ENCODE assay signal across 12 cellular contexts in genomic region chr6:3389390-3390167, GRCh38.
DNase-seq lines count a peak whose midpoint lies in the region; ATAC-seq lines count a peak whose summit lies in the region.
"Had no signal": no experiment of that assay in that cellular context is flagged by ENCODE, and none has a peak within 500 bp of the region (broad histone marks: within the 10 kb centered on the region; RNA-seq: fewer than 3 reads in every experiment).

No MANE protein-coding gene starts in this region.

- no peak overlapping the region for H3K27ac Mint-ChIP-seq in CD4-positive, alpha-beta memory T cell

- no peaks in the 10 kb centered on the region for H3K27me3 Mint-ChIP-seq in CD4-positive, alpha-beta memory T cell

- H3K36me3 ChIP-seq in CD4-positive, alpha-beta memory T cell (ENCODE audit: insufficient read depth, low read length), result no peaks in the 10 kb centered on the region

- no peaks in the 10 kb centered on the region for H3K4me1 Mint-ChIP-seq in CD4-positive, alpha-beta memory T cell

- CTCF ChIA-PET in CD4-positive, alpha-beta memory T cell (lab: Charles Lee; ENCODE audit: partially characterized antibody), result no interaction called here

- no peak overlapping the region for H3K4me3 Mint-ChIP-seq in CD4-positive, alpha-beta memory T cell

- intact Hi-C loops in CD4-positive, alpha-beta memory T cell (cut with micrococcal nuclease), result no loop called here

- POLR2A ChIA-PET in CD4-positive, alpha-beta memory T cell (lab: Charles Lee; ENCODE audit: partially characterized antibody), result no interaction called here

- H3K36me3 Mint-ChIP-seq in CD4-positive, alpha-beta memory T cell, result peaks cover 0 to 6% of the 10 kb centered on the region in 2 donors
- H3K36me3 Mint-ChIP-seq: IgD-negative memory B cell had no signal

- H3K4me1 ChIP-seq in CD4-positive, alpha-beta memory T cell (ENCODE audit: insufficient read depth, low read length), result no peaks in the 10 kb centered on the region

- no peaks in the 10 kb centered on the region for H3K9me3 ChIP-seq in CD4-positive, alpha-beta memory T cell (ENCODE audit: control insufficient read depth in 1 of 2, low read length in 2 of 2)

- ATAC-seq in GM18907 (IDR thresholded peaks at IDR 0.05; ENCODE audit: unreplicated experiment), result no peak
- no peak for ATAC-seq in GM19328 (IDR thresholded peaks at IDR 0.05; ENCODE audit: unreplicated experiment)

- H3K9me3 Mint-ChIP-seq in CD4-positive, alpha-beta memory T cell, result no peaks in the 10 kb centered on the region
- H3K9me3 Mint-ChIP-seq: IgD-negative memory B cell had no signal

- H3K27me3 ChIP-seq in CD4-positive, alpha-beta memory T cell (ENCODE audit: insufficient read depth, low read length), result no peaks in the 10 kb centered on the region

- DNase-seq in AG08396 (ENCODE audit: low spot score) (peak; percentile 36), fibroblast of the conjunctiva (ENCODE audit: low read depth) (peak; percentile 83), occipital lobe (lab: John Stamatoyannopoulos, UW) (peak; percentile 54)
- no peak for DNase-seq in activated effector memory CD4-positive, alpha-beta T cell treated with anti-CD3 and anti-CD28 coated beads, Interleukin-2, amount 50 U/mL, for 16 hours
- DNase-seq in CD4-positive, alpha-beta memory T cell, result no peak
- DNase-seq: ACHN, GF-D8, NCI-H526 had no signal

- H3K4me3 ChIP-seq in CD4-positive, alpha-beta memory T cell (ENCODE audit: low read length in 2 of 2), result no peak overlapping the region

- H3K27ac ChIP-seq in angular gyrus (ENCODE audit: low read depth, low read length), result peak overlapping the region; percentile 84
- H3K27ac ChIP-seq in CD4-positive, alpha-beta memory T cell (ENCODE audit: low read depth, low read length), result no peak overlapping the region

Comparison
In these comparisons a context has a peak if more than half of its experiments do, and no peak if none do; other contexts are left out.
1. DNase-seq: peak in AG08396 (single experiment), fibroblast of the conjunctiva (single experiment) and occipital lobe (single experiment); none in activated effector memory CD4-positive, alpha-beta T cell treated with anti-CD3 and anti-CD28 coated beads, Interleukin-2, amount 50 U/mL, for 16 hours (single experiment) and CD4-positive, alpha-beta memory T cell (0 of 5).